ENCODE assay signal across 8 cellular contexts in the genomic region with DNA sequence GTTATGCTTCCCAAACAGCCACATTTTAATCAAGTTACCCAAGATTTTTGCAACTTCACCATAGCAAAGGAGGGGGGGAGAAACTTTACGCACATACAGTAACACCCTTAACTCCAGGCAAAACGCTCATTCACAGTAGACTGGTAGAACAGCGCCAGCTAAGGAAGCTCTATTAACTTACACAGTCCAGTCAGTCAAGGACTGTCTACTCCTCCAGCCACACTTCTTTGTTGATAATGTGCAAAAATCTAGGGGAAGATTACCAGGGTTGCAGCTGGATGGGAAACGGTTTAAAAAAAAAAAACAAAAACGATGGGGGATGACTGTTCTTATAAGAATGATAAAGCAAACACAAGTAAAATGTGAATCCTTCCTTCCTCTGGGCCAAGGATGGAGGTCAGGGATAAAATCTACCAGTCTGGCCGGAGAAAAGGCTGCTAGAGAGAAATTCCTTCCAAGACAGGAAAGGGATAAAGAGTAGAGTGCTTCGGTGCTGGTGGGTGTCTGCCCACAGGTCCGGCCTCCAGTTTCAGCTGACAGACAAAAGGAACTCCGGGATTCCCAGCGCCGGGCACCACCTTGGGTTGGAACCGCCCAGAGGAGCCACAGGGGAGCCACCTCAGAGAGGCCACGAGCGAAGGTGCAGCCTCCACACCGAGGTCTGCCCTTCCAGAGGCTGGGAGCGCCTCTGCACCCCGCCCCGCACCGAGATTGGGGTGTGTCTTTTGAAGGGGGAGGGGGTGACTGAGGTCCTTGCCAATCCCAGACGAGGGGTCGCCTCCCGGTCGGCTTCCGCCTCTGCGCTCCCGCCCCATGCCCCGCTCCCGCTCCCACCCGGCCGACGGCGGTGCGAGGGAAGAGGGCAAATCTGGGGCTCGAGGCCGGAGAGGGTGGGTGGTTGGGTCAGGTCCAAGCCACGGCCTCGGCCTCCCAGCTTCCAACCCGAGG. TPM values are rescaled to one million over a fixed set of nuclear protein-coding genes. Genes with fewer than 3 reads are reported as not detected.
DNase-seq lines count a peak whose midpoint lies in the region; ATAC-seq and TF ChIP-seq lines count a peak whose summit lies in the region.

No MANE protein-coding gene starts in this region.

- H3K9me3 ChIP-seq in mesodermal cell (ENCODE audit: control insufficient read depth, low read length) (no peaks in the 10 kb centered on the region), thyroid gland (no peaks in the 10 kb centered on the region)

- TF ChIP-seq POLR2A in thyroid gland (IDR thresholded peaks at IDR 0.05): peak in 1 of 2 donors; percentile 10

- DNase-seq in Ammon's horn (ENCODE audit: low spot score) (peak; percentile 79), GM13977 (ENCODE audit: low spot score) (peak; percentile 45), NCI-H1105 (lab: John Stamatoyannopoulos, UW) (peak; percentile 37), T-helper 2 cell (peak in 3 of 5 experiments; percentile 4 to 9 (median 6)), epithelial cell of prostate (ENCODE audit: low read depth, low spot score) (no peak), thyroid gland (peak; percentile 28 to 54)

- H3K27ac ChIP-seq in epithelial cell of prostate: peak overlapping the region; percentile 96
- peak overlapping the region; percentile 96 for H3K27ac ChIP-seq in mesodermal cell (ENCODE audit: low read depth, low read length, severe bottlenecking)
- peak overlapping the region; percentile 94 to 97 (median 96) for H3K27ac ChIP-seq in thyroid gland

- intact Hi-C loops in thyroid gland (cut with DNase I): no loop called here

- in situ Hi-C loops in GM13977 (cut with MboI; ENCODE audit: low pct_unique_long_range_greater_than_20kb, low sequenced_read_pairs, unreplicated experiment): no loop called here

- 0% methylated on average over 16 to 19 of the region's 38 CpGs for WGBS in mesodermal cell (ENCODE audit: insufficient coverage in 2 of 2), 2 experiments
- 1% methylated on average over 15 to 22 of the region's 38 CpGs for WGBS in thyroid gland, 2 donors

- no peak for TF ChIP-seq CTCF in GM13977 (IDR thresholded peaks at IDR 0.05; ENCODE audit: extremely low read depth, insufficient read depth, missing control alignments)
- peak in 3 of 6 experiments; percentile 2 to 29 (median 6) for TF ChIP-seq CTCF in thyroid gland (IDR thresholded peaks at IDR 0.05)

- ATAC-seq in HG02798 (IDR thresholded peaks at IDR 0.05; ENCODE audit: poor library complexity, unreplicated experiment): peak; percentile 30

- H3K4me3 ChIP-seq in mesodermal cell (ENCODE audit: extremely low read depth, insufficient read depth, low read length, poor library complexity, severe bottlenecking) (peak overlapping the region; percentile 81), thyroid gland (replicated peaks in 1 of 3) (peak overlapping the region; percentile 38 to 87 (median 78))

- H3K4me1 ChIP-seq in mesodermal cell (ENCODE audit: control insufficient read depth, insufficient read depth, low read length, poor library complexity, severe bottlenecking) (peaks cover 5% of the 10 kb centered on the region), thyroid gland (peaks cover 7 to 18% of the 10 kb centered on the region in 2 donors)

- no peaks in the 10 kb centered on the region for H3K27me3 ChIP-seq in thyroid gland

- H3K36me3 ChIP-seq in mesodermal cell (ENCODE audit: control insufficient read depth, insufficient read depth, low read length) (peaks cover 6% of the 10 kb centered on the region), thyroid gland (no peaks in the 10 kb centered on the region)

RNA-seq across cellular contexts. Expression of gene ANKRD50, which starts 0.8 kb away (rescaled TPM):
- 24.7 TPM for polyA plus RNA-seq in mesodermal cell (2013, experiment 1 of 2)
- 22.0 TPM for polyA plus RNA-seq in mesodermal cell (2013, experiment 2 of 2)
- 10 to 100 TPM; 22.5 to 26.0 (median 23.7) TPM for total RNA-seq in thyroid gland
